27 cellular contexts compared by ENCODE assay signal in the genomic region with DNA sequence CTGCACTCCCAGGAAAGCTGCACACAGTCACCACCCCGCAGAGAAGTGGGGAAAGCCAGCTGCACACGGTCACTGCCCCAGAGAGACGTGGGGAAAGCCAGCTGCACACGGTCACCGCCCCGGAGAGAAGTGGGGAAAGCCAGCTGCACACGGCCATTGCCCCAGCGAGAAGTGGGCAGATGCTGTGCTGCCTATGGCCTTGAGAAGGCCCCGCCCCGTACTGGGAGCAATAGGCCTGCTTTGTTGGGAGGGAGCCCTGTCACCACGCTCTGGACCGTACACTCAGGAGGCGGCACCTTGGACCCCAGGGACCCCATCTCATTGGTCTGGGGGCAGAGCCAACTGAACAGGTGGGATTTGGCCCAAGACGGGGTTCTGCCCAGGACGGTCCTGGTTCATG. TPM values are rescaled to one million over a fixed set of nuclear protein-coding genes. Genes with fewer than 3 reads are reported as not detected.
"Had no signal": no experiment of that assay in that cellular context is flagged by ENCODE, and none has a peak within 500 bp of the region (broad histone marks: within the 10 kb centered on the region; RNA-seq: fewer than 3 reads in every experiment).

No MANE protein-coding gene starts in this region.

- H3K4me3 ChIP-seq: breast epithelium, colonic mucosa, esophagus muscularis mucosa, smooth muscle cell, stomach, suprapubic skin, transverse colon, uterus had no signal

- H3K27ac ChIP-seq: breast epithelium, colonic mucosa, esophagus muscularis mucosa, parathyroid adenoma, stomach, suprapubic skin, transverse colon, uterus had no signal

- H3K36me3 ChIP-seq: breast epithelium, colonic mucosa, esophagus muscularis mucosa, suprapubic skin, transverse colon, uterus had no signal

- H3K27ac Mint-ChIP-seq: activated CD4-positive, alpha-beta memory T cell treated with anti-CD3 and anti-CD28 coated beads for 36 hours; activated naive CD8-positive, alpha-beta T cell treated with anti-CD3 and anti-CD28 coated beads for 36 hours; natural killer cell treated with Interleukin-12 subunit alpha and Interleukin-12 subunit beta and Interleukin-15 and Interleukin-18, amount 100 ng/mL, for 72 hours; stimulated activated memory B cell treated with anti-CD40 and anti-IgM and Interleukin-4, amounts not matched to agents 10 μg/mL and 1 μg/mL and 100 μg/mL, for 72 hours had no signal

- H2AFZ ChIP-seq: parathyroid adenoma had no signal

- DNase-seq: activated CD4-positive, alpha-beta memory T cell treated with anti-CD3 and anti-CD28 coated beads for 36 hours; activated CD4-positive, alpha-beta T cell treated with anti-CD3 and anti-CD28 coated beads for 4 hours; activated CD4-positive, CD25-positive, alpha-beta regulatory T cell; activated naive CD4-positive, alpha-beta T cell treated with Interleukin-2 at 50 U/mL for 16 hours; activated naive CD8-positive, alpha-beta T cell treated with anti-CD3 and anti-CD28 coated beads for 36 hours; activated T-cell treated with anti-CD3 and anti-CD28 coated beads, Interleukin-2, amount 50 U/mL, for 48 hours; amniotic stem cell; colonic mucosa; hippocampal formation; midbrain; nucleus accumbens; stimulated activated CD4-positive, alpha-beta T cell treated with anti-CD3 and anti-CD28 coated beads, Interleukin-15, amount 100 ng/mL, for 24 hours; stomach; transverse colon; uterus had no signal

- H3K9me3 Mint-ChIP-seq: activated CD4-positive, alpha-beta memory T cell treated with anti-CD3 and anti-CD28 coated beads for 36 hours; activated naive CD8-positive, alpha-beta T cell treated with anti-CD3 and anti-CD28 coated beads for 36 hours; central memory CD8-positive, alpha-beta T cell; natural killer cell treated with Interleukin-12 subunit alpha and Interleukin-12 subunit beta and Interleukin-15 and Interleukin-18, amount 100 ng/mL, for 72 hours; stimulated activated memory B cell treated with anti-CD40 and anti-IgM and Interleukin-4, amounts not matched to agents 10 μg/mL and 1 μg/mL and 100 μg/mL, for 72 hours had no signal

- H3K27me3 ChIP-seq: breast epithelium, colonic mucosa, suprapubic skin, uterus had no signal

- H3K4me1 Mint-ChIP-seq: activated naive CD8-positive, alpha-beta T cell treated with anti-CD3 and anti-CD28 coated beads for 36 hours; central memory CD8-positive, alpha-beta T cell had no signal

- H3K9ac ChIP-seq: parathyroid adenoma had no signal

- H3K36me3 Mint-ChIP-seq: activated CD4-positive, alpha-beta memory T cell treated with anti-CD3 and anti-CD28 coated beads for 36 hours; activated naive CD8-positive, alpha-beta T cell treated with anti-CD3 and anti-CD28 coated beads for 36 hours; natural killer cell treated with Interleukin-12 subunit alpha and Interleukin-12 subunit beta and Interleukin-15 and Interleukin-18, amount 100 ng/mL, for 72 hours; stimulated activated memory B cell treated with anti-CD40 and anti-IgM and Interleukin-4, amounts not matched to agents 10 μg/mL and 1 μg/mL and 100 μg/mL, for 72 hours had no signal

- H3K9me3 ChIP-seq: breast epithelium, colonic mucosa, esophagus muscularis mucosa, stomach, suprapubic skin, transverse colon, uterus had no signal

- H3K79me2 ChIP-seq: parathyroid adenoma had no signal

- H3K4me2 ChIP-seq: smooth muscle cell had no signal

- H3K27me3 Mint-ChIP-seq: natural killer cell treated with Interleukin-12 subunit alpha and Interleukin-12 subunit beta and Interleukin-15 and Interleukin-18, amount 100 ng/mL, for 72 hours had no signal

- H3K4me3 Mint-ChIP-seq: activated CD4-positive, alpha-beta memory T cell treated with anti-CD3 and anti-CD28 coated beads for 36 hours; activated naive CD8-positive, alpha-beta T cell treated with anti-CD3 and anti-CD28 coated beads for 36 hours; central memory CD8-positive, alpha-beta T cell; natural killer cell treated with Interleukin-12 subunit alpha and Interleukin-12 subunit beta and Interleukin-15 and Interleukin-18, amount 100 ng/mL, for 72 hours; stimulated activated memory B cell treated with anti-CD40 and anti-IgM and Interleukin-4, amounts not matched to agents 10 μg/mL and 1 μg/mL and 100 μg/mL, for 72 hours had no signal

RNA-seq across cellular contexts. Expression of a gene that starts 21.2 kb away (rescaled TPM):
- total RNA-seq: activated CD4-positive, alpha-beta memory T cell treated with anti-CD3 and anti-CD28 coated beads for 36 hours; activated naive CD8-positive, alpha-beta T cell treated with anti-CD3 and anti-CD28 coated beads for 36 hours; breast epithelium; colonic mucosa; esophagus muscularis mucosa; frontal cortex; liver; natural killer cell treated with Interleukin-12 subunit alpha and Interleukin-12 subunit beta and Interleukin-15 and Interleukin-18, amount 100 ng/mL, for 72 hours; pulmonary artery endothelial cell; sciatic nerve; smooth muscle cell; stomach; suprapubic skin; transverse colon; uterus had no signal
